ENCODE assay signal across 10 cellular contexts in the genomic region with DNA sequence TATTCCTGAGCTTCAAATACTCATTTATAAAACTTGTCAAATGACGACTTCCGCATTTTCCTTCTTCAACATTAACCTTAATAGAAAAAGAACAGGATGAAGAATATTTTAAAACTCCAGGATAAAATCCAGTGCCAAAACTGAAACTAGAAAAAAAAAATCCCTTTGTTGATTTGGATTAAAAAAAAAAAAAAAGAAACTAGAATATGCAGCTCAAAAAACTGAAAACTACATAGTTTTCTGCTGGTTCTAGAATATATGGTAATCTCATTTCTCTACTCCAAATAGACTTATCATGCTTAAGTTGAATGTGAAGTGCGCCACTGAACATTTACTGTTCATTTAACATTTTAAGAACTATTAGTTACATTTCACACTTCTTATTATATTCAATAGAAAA. TPM values are rescaled to one million over a fixed set of nuclear protein-coding genes. Genes with fewer than 3 reads are reported as not detected.
A peak's percentile ranks its signal among the peaks of the same experiment; 100 is the strongest.
DNase-seq lines count a peak whose midpoint lies in the region; ATAC-seq and TF ChIP-seq lines count a peak whose summit lies in the region.
"Had no signal": no experiment of that assay in that cellular context is flagged by ENCODE, and none has a peak within 500 bp of the region (broad histone marks: within the 10 kb centered on the region; RNA-seq: fewer than 3 reads in every experiment).

No MANE protein-coding gene starts in this region.

- no peak overlapping the region for H3K9ac ChIP-seq in fibroblast of lung (ENCODE audit: insufficient read depth, low read length)

- intact Hi-C loops in spleen (cut with DNase I; ENCODE audit: low total_unique reads) (loop anchor here (10.0 kb wide), 1 partner anchor 853 kb away; the partner anchor contains the start of gene EIF4A2), posterior vena cava (cut with DNase I) (no loop called here)

- H3K9me3 ChIP-seq in fibroblast of lung (ENCODE audit: control insufficient read depth, insufficient read depth, low read depth, low read length) = no peaks in the 10 kb centered on the region
- no peaks in the 10 kb centered on the region for H3K9me3 ChIP-seq in spleen

- H3K4me1 Mint-ChIP-seq in T-helper 2 cell treated with Interferon-gamma antibody and Interleukin-4, amounts not matched to agents 5 μg/mL and 100 μg/mL, for 36 hours (ENCODE audit: low read depth) = peaks cover 74% of the 10 kb centered on the region
- peaks cover 88 to 96% (median 90%) of the 10 kb centered on the region in 3 donors for H3K4me1 Mint-ChIP-seq in T-cell

- TF ChIP-seq CTCF in fibroblast of lung (conservative IDR thresholded peaks at IDR 0.05 in 1 of 2, IDR thresholded peaks at IDR 0.05 in 1 of 2; ENCODE audit: low read depth in 1 of 2, low read length in 2 of 2) (no peak), spleen (IDR thresholded peaks at IDR 0.05 in 8 of 11, conservative IDR thresholded peaks at IDR 0.05 in 3 of 11) (no peak)

- H3K36me3 ChIP-seq in fibroblast of lung (ENCODE audit: control insufficient read depth, insufficient read depth, low read length) (peaks cover 3% of the 10 kb centered on the region), spleen (peaks cover 0 to 40% (median 10%) of the 10 kb centered on the region in 6 donors)

- ATAC-seq in T-cell (replicated peaks in 1 of 4) = no peak

- CTCF ChIA-PET in T-cell (lab: Charles Lee) = interaction anchor here (0.6 to 2.6 kb wide), 4 partner anchors 10 to 51 kb away, joined by 3 to 30 read pairs (median 4); no protein-coding TSS in a partner anchor

- peak overlapping the region; percentile 68 for H3K4me2 ChIP-seq in fibroblast of lung (ENCODE audit: extremely low read depth, insufficient read depth, low read length)

- H3K4me3 ChIP-seq in fibroblast of lung (replicated peaks in 1 of 4; ENCODE audit: control extremely low read depth in 1 of 4, insufficient read depth in 1 of 4, low read depth in 3 of 4, low read length in 4 of 4) (peak overlapping the region; percentile 17 to 100 (median 70)), spleen (peak overlapping the region in 6 of 8 donors; percentile 0 to 84 (median 36))

- H3K9me3 Mint-ChIP-seq in T-helper 2 cell treated with Interferon-gamma antibody and Interleukin-4, amounts not matched to agents 5 μg/mL and 100 μg/mL, for 36 hours = no peaks in the 10 kb centered on the region
- no peaks in the 10 kb centered on the region for H3K9me3 Mint-ChIP-seq in T-cell

- peaks cover 100% of the 10 kb centered on the region for H3K79me2 ChIP-seq in fibroblast of lung (ENCODE audit: control insufficient read depth, insufficient read depth, low read length)

- H3K4me3 Mint-ChIP-seq in T-helper 2 cell treated with Interferon-gamma antibody and Interleukin-4, amounts not matched to agents 5 μg/mL and 100 μg/mL, for 36 hours = peak overlapping the region; percentile 100
- H3K4me3 Mint-ChIP-seq in T-cell = peak overlapping the region; percentile 98 to 100 (median 100)

- peaks cover 62% of the 10 kb centered on the region for H4K20me1 ChIP-seq in fibroblast of lung (ENCODE audit: control insufficient read depth, extremely low read depth, insufficient read depth, low read length)

- peaks cover 12% of the 10 kb centered on the region for H3K4me1 ChIP-seq in fibroblast of lung (ENCODE audit: control insufficient read depth, extremely low read depth, insufficient read depth, low read length)
- H3K4me1 ChIP-seq in spleen = peaks cover 77 to 100% (median 95%) of the 10 kb centered on the region in 6 donors

- 10 to 17% (median 15%) methylated on average over 3 of the region's 3 CpGs for WGBS in spleen, 5 donors

- H3K27ac ChIP-seq in fibroblast of lung (ENCODE audit: insufficient read depth, low read length) (no peak overlapping the region), spleen (peak overlapping the region in 5 of 8 donors; percentile 5 to 96 (median 54))

- no peak for TF ChIP-seq POLR2A in spleen (IDR thresholded peaks at IDR 0.05)

- peak overlapping the region; percentile 81 for H3K27ac Mint-ChIP-seq in T-helper 2 cell treated with Interferon-gamma antibody and Interleukin-4, amounts not matched to agents 5 μg/mL and 100 μg/mL, for 36 hours
- peak overlapping the region; percentile 66 to 68 for H3K27ac Mint-ChIP-seq in T-cell

- H3K27me3 Mint-ChIP-seq in T-helper 2 cell treated with Interferon-gamma antibody and Interleukin-4, amounts not matched to agents 5 μg/mL and 100 μg/mL, for 36 hours (ENCODE audit: low read depth) = no peaks in the 10 kb centered on the region
- H3K27me3 Mint-ChIP-seq in T-cell = no peaks in the 10 kb centered on the region

- peaks cover 95% of the 10 kb centered on the region for H3K36me3 Mint-ChIP-seq in T-helper 2 cell treated with Interferon-gamma antibody and Interleukin-4, amounts not matched to agents 5 μg/mL and 100 μg/mL, for 36 hours (ENCODE audit: low read depth)
- H3K36me3 Mint-ChIP-seq in T-cell = peaks cover 38% of the 10 kb centered on the region

- H3K27me3 ChIP-seq in fibroblast of lung (ENCODE audit: control insufficient read depth, insufficient read depth, low read length) = no peaks in the 10 kb centered on the region
- no peaks in the 10 kb centered on the region for H3K27me3 ChIP-seq in spleen (replicated peaks in 1 of 7)

- H2AFZ ChIP-seq in fibroblast of lung (ENCODE audit: low read length) = no peak overlapping the region

- POLR2A ChIA-PET in T-cell (lab: Charles Lee) = interaction anchor here (0.6 to 3.2 kb wide), 7 partner anchors 10 to 22 kb away, joined by 4 to 20 read pairs (median 14); no protein-coding TSS in a partner anchor

- DNase-seq in T-helper 2 cell treated with Interferon-gamma antibody and Interleukin-4, amounts not matched to agents 5 μg/mL and 100 μg/mL, for 36 hours (ENCODE audit: low spot score) = no peak
- no peak for DNase-seq in T-helper 2 cell
- no peak for DNase-seq in T-cell
- no peak for DNase-seq in fibroblast of lung (ENCODE audit: low read depth in 2 of 2)
- no peak for DNase-seq in spleen
- DNase-seq in posterior vena cava (ENCODE audit: low spot score) = no peak
- DNase-seq in NCI-H187 treated with DMSO at 0.1 percent for 48 hours (lab: John Stamatoyannopoulos, UW) = no peak
- DNase-seq in effector CD8-positive, alpha-beta T cell (lab: John Stamatoyannopoulos, UW) = no peak
- DNase-seq: ACHN; activated effector memory CD4-positive, alpha-beta T cell treated with anti-CD3 and anti-CD28 coated beads, Interleukin-2, amount 50 U/mL, for 16 hours had no signal

RNA-seq across cellular contexts. Expression of gene TRA2B, which starts 6.0 kb away (rescaled TPM):
- 100 to 1,000 TPM; 166 to 583 (median 175) TPM for total RNA-seq in T-cell
- total RNA-seq in fibroblast of lung = 80.6 and 117 TPM in 2 replicates
- 140 and 178 TPM in 2 replicates for polyA plus RNA-seq in fibroblast of lung
- polyA plus RNA-seq in fibroblast of lung (2012) = 142 and 150 TPM in 2 replicates
- polyA minus RNA-seq in fibroblast of lung (ENCODE audit: low replicate concordance) = 107 and 186 TPM in 2 replicates
- 100 to 1,000 TPM; 136 to 235 (median 147) TPM for total RNA-seq in spleen
- polyA plus RNA-seq in spleen = 100 to 1,000 TPM; 101 to 113 (median 110) TPM
- total RNA-seq in posterior vena cava = 10 to 100 TPM; 84.5 to 98.2 TPM
